Comparison of ENCODE assay signal across 1 cellular context in genomic region chr2:241641631-241642030, GRCh38.
TF ChIP-seq lines count a peak whose summit lies in the region.

No MANE protein-coding gene starts in this region.

TF ChIP-seq in H1, 55 proteins besides CTCF, POLR2A, EP300 and RAD21:
- TF ChIP-seq SP2 (IDR thresholded peaks at IDR 0.05; ENCODE audit: low read length) (no peak), SIX5 (IDR thresholded peaks at IDR 0.05; ENCODE audit: low read depth, low read length) (no peak), GABPA (IDR thresholded peaks at IDR 0.05; ENCODE audit: borderline replicate concordance, insufficient read depth, low read length) (no peak), TEAD4 (IDR thresholded peaks at IDR 0.05; ENCODE audit: low read depth, low read length) (no peak), NANOG (IDR thresholded peaks at IDR 0.05; ENCODE audit: insufficient read depth, low read depth, low read length, poor library complexity, severe bottlenecking) (no peak), NRF1 (IDR thresholded peaks at IDR 0.05; ENCODE audit: low read depth, low read length) (no peak), TAF7 (optimal IDR thresholded peaks at IDR 0.05; ENCODE audit: borderline replicate concordance, low read depth, low read length) (no peak), BCL11A (IDR thresholded peaks at IDR 0.05; ENCODE audit: low read depth in 2 of 2, low read length in 2 of 2) (no peak), TAF1 (IDR thresholded peaks at IDR 0.05; ENCODE audit: low read depth, low read length) (no peak)
